In the genomic region with DNA sequence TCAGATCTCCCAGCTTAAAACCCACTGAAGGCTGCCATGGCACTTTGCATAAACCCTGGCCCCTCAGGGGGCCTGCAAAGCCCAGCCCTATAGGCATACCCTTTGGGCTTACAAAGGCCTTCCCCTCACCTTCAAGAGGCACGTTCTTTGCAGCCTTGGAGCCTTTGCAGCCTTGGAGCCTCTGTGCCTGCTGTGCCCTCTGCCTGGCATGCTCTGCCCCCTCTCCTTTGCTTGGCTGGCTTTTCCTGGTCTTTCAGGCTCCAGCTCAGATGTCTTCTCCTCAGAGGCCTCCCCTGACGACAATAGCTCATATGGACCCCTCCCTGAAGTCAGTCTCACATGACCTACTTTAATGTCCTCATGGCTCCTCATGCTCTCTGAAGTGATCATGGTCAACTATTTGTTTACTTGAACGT, we compare ENCODE assay signal across 11 cellular contexts.
A peak's percentile ranks its signal among the peaks of the same experiment; 100 is the strongest.
DNase-seq lines count a peak whose midpoint lies in the region; TF ChIP-seq lines count a peak whose summit lies in the region.
"Had no signal": no experiment of that assay in that cellular context is flagged by ENCODE, and none has a peak within 500 bp of the region (broad histone marks: within the 10 kb centered on the region; RNA-seq: fewer than 3 reads in every experiment).

No MANE protein-coding gene starts in this region.

- no TSS peak for BruUV-seq in Caco-2 (replicated peaks; lab: Mats Ljungman, UMichigan)

- H3K18ac ChIP-seq in trophoblast cell (ENCODE audit: low read length) = peak overlapping the region; percentile 85

- H3K27me3 Mint-ChIP-seq in Caco-2 (ENCODE audit: insufficient read depth, unreplicated experiment) = no peaks in the 10 kb centered on the region
- peaks cover 28% of the 10 kb centered on the region for H3K27me3 Mint-ChIP-seq in endothelial cell (ENCODE audit: unreplicated experiment)

- no peaks in the 10 kb centered on the region for H3K36me3 ChIP-seq in Caco-2 (ENCODE audit: control insufficient read depth, insufficient read depth, low read length)
- H3K36me3 ChIP-seq in trophoblast cell (ENCODE audit: control insufficient read depth in 1 of 2, insufficient read depth in 2 of 2, low read length in 2 of 2) = no peaks in the 10 kb centered on the region
- H3K36me3 ChIP-seq: prostate gland had no signal

- H3K4me1 ChIP-seq in Caco-2 = peaks cover 39% of the 10 kb centered on the region
- H3K4me1 ChIP-seq in trophoblast cell (ENCODE audit: control insufficient read depth in 1 of 2, insufficient read depth in 2 of 2, low read length in 2 of 2) = peaks cover 34 to 52% of the 10 kb centered on the region in 2 experiments
- H3K4me1 ChIP-seq: prostate gland had no signal

- H3K36me3 Mint-ChIP-seq in Caco-2 (ENCODE audit: insufficient read depth, unreplicated experiment) = peaks cover 15% of the 10 kb centered on the region
- no peaks in the 10 kb centered on the region for H3K36me3 Mint-ChIP-seq in endothelial cell (ENCODE audit: low read depth, unreplicated experiment)

- POLR2A ChIA-PET in Caco-2 (lab: Charles Lee) = no interaction called here

- H3K79me1 ChIP-seq in trophoblast cell (ENCODE audit: low read length) = peaks cover 65% of the 10 kb centered on the region

- CTCF ChIA-PET in Caco-2 (lab: Charles Lee) = interaction anchor here (0.6 to 0.9 kb wide), 2 partner anchors 19 to 826 kb away, joined by 3 read pairs; no protein-coding TSS in a partner anchor

- intact Hi-C loops in Caco-2 (cut with micrococcal nuclease; ENCODE audit: unreplicated experiment) = no loop called here

- H4K91ac ChIP-seq in trophoblast cell (ENCODE audit: low read depth, low read length) = peak overlapping the region; percentile 100

- peak overlapping the region; percentile 99 for H2BK120ac ChIP-seq in trophoblast cell (ENCODE audit: insufficient read depth, low read length, poor library complexity)

- H3K27ac Mint-ChIP-seq in Caco-2 (ENCODE audit: unreplicated experiment) = peak overlapping the region; percentile 80
- no peak overlapping the region for H3K27ac Mint-ChIP-seq in endothelial cell (ENCODE audit: unreplicated experiment)
- H3K27ac Mint-ChIP-seq: activated T-helper 17 cell treated with anti-CD3 and anti-CD28 coated beads, Interleukin-2, amount 50 U/mL, for 72 hours had no signal

- H3K4me3 ChIP-seq in Caco-2 (ENCODE audit: low read depth, low read length) (peak overlapping the region; percentile 53; the same call in 1 of the 2 replicates), trophoblast cell (ENCODE audit: low read depth, low read length) (no peak overlapping the region)
- H3K4me3 ChIP-seq: prostate gland had no signal

- H2AK5ac ChIP-seq in trophoblast cell (ENCODE audit: low read length) = peak overlapping the region; percentile 97

- no peak overlapping the region for H3K23ac ChIP-seq in trophoblast cell (ENCODE audit: low read length)

- DNase-seq in Caco-2 (no peak), NCI-H2029 treated with DMSO at 0.1 percent for 48 hours (lab: John Stamatoyannopoulos, UW) (peak; percentile 84), endothelial cell (ENCODE audit: low spot score) (no peak), trophoblast cell (no peak), A172 (ENCODE audit: low spot score) (no peak), NCI-H748 (lab: John Stamatoyannopoulos, UW; ENCODE audit: unreplicated experiment) (no peak), GM10266 (ENCODE audit: extremely low spot score) (no peak)
- no peak for DNase-seq in NK-92 treated with Interleukin-12 subunit alpha and Interleukin-12 subunit beta, amount 100 ng/mL, for 24 hours (lab: John Stamatoyannopoulos, UW)
- DNase-seq: MV-4-11 had no signal

- H2AFZ ChIP-seq in trophoblast cell (ENCODE audit: insufficient read depth, low read length, poor library complexity) = no peak overlapping the region

- H3K4me1 Mint-ChIP-seq in Caco-2 (ENCODE audit: low read depth, unreplicated experiment) = peaks cover 23% of the 10 kb centered on the region
- H3K4me1 Mint-ChIP-seq in endothelial cell (ENCODE audit: unreplicated experiment) = peaks cover 33% of the 10 kb centered on the region
- H3K4me1 Mint-ChIP-seq: activated T-helper 17 cell treated with anti-CD3 and anti-CD28 coated beads, Interleukin-2, amount 50 U/mL, for 72 hours had no signal

- peak overlapping the region; percentile 93 for H2BK12ac ChIP-seq in trophoblast cell (ENCODE audit: low read length)

- peak overlapping the region; percentile 94 for H3K4ac ChIP-seq in trophoblast cell (ENCODE audit: low read depth, low read length)

- H3K27ac ChIP-seq in trophoblast cell (ENCODE audit: low read depth, low read length) = peak overlapping the region; percentile 93
- H3K27ac ChIP-seq: prostate gland had no signal

- no peak overlapping the region for H3K9ac ChIP-seq in trophoblast cell (ENCODE audit: low read length)

- peaks cover 10% of the 10 kb centered on the region for H3K79me2 ChIP-seq in trophoblast cell (ENCODE audit: control insufficient read depth, insufficient read depth, low read length, poor library complexity)

- H2BK5ac ChIP-seq in trophoblast cell (ENCODE audit: low read depth, low read length, poor library complexity) = peak overlapping the region; percentile 88

- peak overlapping the region; percentile 2 for H4K12ac ChIP-seq in trophoblast cell (ENCODE audit: low read depth, low read length)

- H3K4me2 ChIP-seq in trophoblast cell (ENCODE audit: low read length) = peak overlapping the region; percentile 24

- no peaks in the 10 kb centered on the region for H3K9me3 Mint-ChIP-seq in Caco-2 (ENCODE audit: unreplicated experiment)
- no peaks in the 10 kb centered on the region for H3K9me3 Mint-ChIP-seq in endothelial cell (ENCODE audit: unreplicated experiment)
- H3K9me3 Mint-ChIP-seq: activated T-helper 17 cell treated with anti-CD3 and anti-CD28 coated beads, Interleukin-2, amount 50 U/mL, for 72 hours had no signal

- no peaks in the 10 kb centered on the region for H3K9me3 ChIP-seq in Caco-2
- H3K9me3 ChIP-seq in trophoblast cell (ENCODE audit: insufficient read depth, low read depth, low read length) = peaks cover 2% of the 10 kb centered on the region
- H3K9me3 ChIP-seq: prostate gland had no signal

- H3K14ac ChIP-seq in trophoblast cell (ENCODE audit: low read length) = peak overlapping the region; percentile 93

- no CpG with 5 or more reads among the region's 3 CpGs for WGBS in trophoblast cell (ENCODE audit: extremely low coverage, insufficient coverage, insufficient read length)

- H3K27me3 ChIP-seq in Caco-2 (replicated peaks; ENCODE audit: control insufficient read depth, insufficient read depth, low read length) = no peaks in the 10 kb centered on the region
- peaks cover 3% of the 10 kb centered on the region for H3K27me3 ChIP-seq in trophoblast cell (ENCODE audit: insufficient read depth, low read length)

- no peak for TF ChIP-seq CTCF in Caco-2 (IDR thresholded peaks at IDR 0.05; ENCODE audit: insufficient read depth in 1 of 2, low read depth in 1 of 2, low read length in 1 of 2, severe bottlenecking in 1 of 2, unreplicated experiment in 1 of 2)
- no peak for TF ChIP-seq CTCF in endothelial cell (IDR thresholded peaks at IDR 0.05; ENCODE audit: unreplicated experiment)
- TF ChIP-seq CTCF in GM10266 (IDR thresholded peaks at IDR 0.05; ENCODE audit: control insufficient read depth, insufficient read depth, low read depth, missing control alignments) = no peak

- H3K4me3 Mint-ChIP-seq in Caco-2 (ENCODE audit: unreplicated experiment) (peak overlapping the region; percentile 75), endothelial cell (ENCODE audit: unreplicated experiment) (peak overlapping the region; percentile 4)
- H3K4me3 Mint-ChIP-seq: activated T-helper 17 cell treated with anti-CD3 and anti-CD28 coated beads, Interleukin-2, amount 50 U/mL, for 72 hours had no signal

- peak overlapping the region; percentile 80 for H4K8ac ChIP-seq in trophoblast cell (ENCODE audit: low read depth, low read length)
